ENCODE assay signal across 1 cellular context in genomic region chr18:30387401-30387800, GRCh38.
TF ChIP-seq lines count a peak whose summit lies in the region.

No MANE protein-coding gene starts in this region.

TF ChIP-seq in K562, 482 proteins besides CTCF, POLR2A, EP300 and RAD21 (continued from another document):
- no peak for TF ChIP-seq CUX1 (CRISPR knock-in tag; IDR thresholded peaks at IDR 0.05)
- TF ChIP-seq NCOA2 (IDR thresholded peaks at IDR 0.05; ENCODE audit: partially characterized antibody in 2 of 2): no peak
- TF ChIP-seq RFX1 (IDR thresholded peaks at IDR 0.05): no peak
- no peak for TF ChIP-seq ZNF398 (CRISPR knock-in tag; IDR thresholded peaks at IDR 0.05)
